In the genomic region with DNA sequence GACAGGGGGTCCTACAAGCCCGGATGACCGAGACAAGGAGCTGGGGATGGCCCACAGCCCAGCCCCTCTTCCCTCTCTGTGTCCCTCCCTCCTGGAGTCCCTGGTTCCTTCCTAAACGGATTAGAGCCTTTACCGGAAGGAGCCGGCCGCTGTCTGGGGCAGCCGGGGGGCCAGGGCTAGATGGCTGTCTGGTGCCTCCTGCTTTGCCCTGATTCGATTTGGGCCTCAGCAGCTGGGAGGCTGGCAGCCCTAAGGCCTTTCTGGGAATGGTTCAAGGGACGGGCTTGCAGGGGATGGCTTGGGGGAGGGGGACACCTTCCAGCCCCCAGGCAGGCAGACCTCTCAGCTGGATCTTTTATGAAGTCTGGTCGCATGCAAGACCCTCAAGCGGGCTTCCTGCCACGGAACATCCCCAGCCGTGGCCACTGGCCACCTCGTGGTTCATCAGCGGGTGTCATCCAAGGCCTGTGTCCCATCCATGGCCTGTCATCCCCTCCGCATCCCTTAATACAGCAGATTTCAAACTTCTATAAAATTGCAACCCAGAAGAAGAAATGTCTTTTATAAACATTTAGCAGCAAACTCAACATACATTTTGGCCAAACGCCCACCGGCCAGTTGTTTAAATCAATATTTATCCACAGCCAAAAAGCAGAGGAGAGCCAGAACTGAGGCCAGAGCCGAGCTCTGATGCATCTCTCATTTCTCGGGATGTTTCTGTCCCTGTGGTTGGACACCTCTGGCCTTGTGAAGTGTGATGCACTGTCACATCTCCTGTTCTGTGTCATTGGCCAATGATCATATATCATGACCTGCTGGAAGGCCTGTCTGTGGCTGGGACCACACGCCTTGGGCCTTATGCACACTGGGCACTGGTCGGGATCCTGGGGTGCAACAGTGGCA, we compare ENCODE assay signal across 21 cellular contexts. TPM values are rescaled to one million over a fixed set of nuclear protein-coding genes. Genes with fewer than 3 reads are reported as not detected.
DNase-seq lines count a peak whose midpoint lies in the region; ATAC-seq, FAIRE-seq and TF ChIP-seq lines count a peak whose summit lies in the region.
"Had no signal": no experiment of that assay in that cellular context is flagged by ENCODE, and none has a peak within 500 bp of the region (broad histone marks: within the 10 kb centered on the region; RNA-seq: fewer than 3 reads in every experiment).

No MANE protein-coding gene starts in this region.

- peaks cover 8% of the 10 kb centered on the region for H3K4me1 Mint-ChIP-seq in nephron progenitor cell
- no peaks in the 10 kb centered on the region for H3K4me1 Mint-ChIP-seq in activated T-helper 17 cell treated with anti-CD3 and anti-CD28 coated beads, Interleukin-2, amount 50 U/mL, for 72 hours
- H3K4me1 Mint-ChIP-seq: activated CD4-positive, alpha-beta T cell treated with anti-CD3 and anti-CD28 coated beads, Interleukin-2, amount 10 ng/mL, durations not matched to agents 7 days and 5 days; CD14-positive monocyte had no signal

- H3K4me2 ChIP-seq in HepG2 (ENCODE audit: low read depth, low read length): no peak overlapping the region

- H3K27me3 ChIP-seq in HepG2 (ENCODE audit: control insufficient read depth in 1 of 2, insufficient read depth in 2 of 2, low read length in 2 of 2) (no peaks in the 10 kb centered on the region), right lobe of liver (no peaks in the 10 kb centered on the region)
- H3K27me3 ChIP-seq: Peyer's patch had no signal

- H3K9me3 ChIP-seq in HepG2 (ENCODE audit: low read length) (no peaks in the 10 kb centered on the region), right lobe of liver (no peaks in the 10 kb centered on the region)
- H3K9me3 ChIP-seq: Peyer's patch had no signal

- no peak for TF ChIP-seq EP300 in HepG2 (IDR thresholded peaks at IDR 0.05; ENCODE audit: low read depth in 2 of 2, low read length in 2 of 2)
- no peak for TF ChIP-seq EP300 in HepG2 (CRISPR knock-in tag; IDR thresholded peaks at IDR 0.05; ENCODE audit: borderline replicate concordance)

- no peak overlapping the region for H2AFZ ChIP-seq in HepG2 (ENCODE audit: low read length)

- TF ChIP-seq RAD21 in HepG2 (CRISPR knock-in tag; IDR thresholded peaks at IDR 0.05): no peak

- CTCF ChIA-PET in HepG2 (lab: Yijun Ruan, JAX; ENCODE audit: low intra/inter-chr PET ratio, low total read pairs): no interaction called here

- H3K27ac Mint-ChIP-seq in nephron progenitor cell: peak overlapping the region; percentile 79
- no peak overlapping the region for H3K27ac Mint-ChIP-seq in activated T-helper 17 cell treated with anti-CD3 and anti-CD28 coated beads, Interleukin-2, amount 50 U/mL, for 72 hours
- H3K27ac Mint-ChIP-seq: activated CD4-positive, alpha-beta T cell treated with anti-CD3 and anti-CD28 coated beads, Interleukin-2, amount 10 ng/mL, durations not matched to agents 7 days and 5 days had no signal

- peaks cover 8% of the 10 kb centered on the region; the same call in 1 of the 2 replicates for H4K20me1 ChIP-seq in HepG2 (ENCODE audit: insufficient read depth, low read length)

- intact Hi-C loops in HepG2 (cut with micrococcal nuclease; ENCODE audit: unreplicated experiment): no loop called here
- intact Hi-C loops in right lobe of liver (cut with DNase I): no loop called here
- intact Hi-C loops in sciatic nerve (cut with DNase I): no loop called here

- no TSS peak for BruUV-seq in HepG2 (replicated peaks; lab: Mats Ljungman, UMichigan)

- H3K4me1 ChIP-seq in HepG2 (ENCODE audit: insufficient read depth, low read length) (no peaks in the 10 kb centered on the region), right lobe of liver (peaks cover 0 to 23% (median 9%) of the 10 kb centered on the region in 4 donors)

- peaks cover 24% of the 10 kb centered on the region for H3K36me3 Mint-ChIP-seq in nephron progenitor cell (ENCODE audit: low read depth)
- H3K36me3 Mint-ChIP-seq in activated T-helper 17 cell treated with anti-CD3 and anti-CD28 coated beads, Interleukin-2, amount 50 U/mL, for 72 hours (ENCODE audit: low read depth): no peaks in the 10 kb centered on the region
- H3K36me3 Mint-ChIP-seq: CD14-positive monocyte had no signal

- H3K9ac ChIP-seq in HepG2 (ENCODE audit: insufficient read depth, low read depth, low read length): no peak overlapping the region

- DNase-seq in HepG2 (ENCODE audit: low spot score): no peak
- no peak for DNase-seq in right lobe of liver
- DNase-seq in brain pericyte (ENCODE audit: low read depth, low spot score): peak; percentile 16
- no peak for DNase-seq in nephron progenitor cell
- no peak for DNase-seq in DMS53 (lab: John Stamatoyannopoulos, UW)
- DNase-seq in sciatic nerve (ENCODE audit: low spot score): no peak
- DNase-seq: activated CD4-positive, alpha-beta T cell treated with anti-CD3 and anti-CD28 coated beads, Interleukin-2, amount 10 ng/mL, durations not matched to agents 7 days and 5 days; activated gamma-delta T cell treated with Interleukin-2 at 50 U/mL for 16 hours; DMS79; left colon; NCI-H146; NCI-H748 treated with DMSO at 0.1 percent for 48 hours; Peyer's patch; stimulated activated CD4-positive, alpha-beta T cell treated with anti-CD3 and anti-CD28 coated beads, Interleukin-4, amount 100 ng/mL, for 4 hours; SW 1271 had no signal

- no peak overlapping the region for H3K4me3 Mint-ChIP-seq in nephron progenitor cell
- no peak overlapping the region for H3K4me3 Mint-ChIP-seq in activated T-helper 17 cell treated with anti-CD3 and anti-CD28 coated beads, Interleukin-2, amount 50 U/mL, for 72 hours
- H3K4me3 Mint-ChIP-seq: activated CD4-positive, alpha-beta T cell treated with anti-CD3 and anti-CD28 coated beads, Interleukin-2, amount 10 ng/mL, durations not matched to agents 7 days and 5 days; CD14-positive monocyte had no signal

- 96% methylated on average over 19 of the region's 22 CpGs for WGBS in HepG2 (ENCODE audit: low lambda C conversion rate)
- 80% methylated on average over 1 of the region's 22 CpGs for WGBS in right lobe of liver (ENCODE audit: insufficient coverage, low coverage, low lambda C conversion rate, missing lambda C conversion rate)

- ATAC-seq in HepG2: no peak
- ATAC-seq in right lobe of liver: no peak
- no peak for ATAC-seq in sciatic nerve
- no peak for ATAC-seq in activated T-helper 17 cell treated with anti-CD3 and anti-CD28 coated beads, Interleukin-2, amount 50 U/mL, for 72 hours (replicated peaks)
- ATAC-seq in HG03354 (IDR thresholded peaks at IDR 0.05; ENCODE audit: poor library complexity, severe bottlenecking, unreplicated experiment): no peak
- ATAC-seq: left colon had no signal

- H3K9me3 Mint-ChIP-seq in nephron progenitor cell: no peaks in the 10 kb centered on the region
- H3K9me3 Mint-ChIP-seq in activated T-helper 17 cell treated with anti-CD3 and anti-CD28 coated beads, Interleukin-2, amount 50 U/mL, for 72 hours: no peaks in the 10 kb centered on the region
- H3K9me3 Mint-ChIP-seq: activated CD4-positive, alpha-beta T cell treated with anti-CD3 and anti-CD28 coated beads, Interleukin-2, amount 10 ng/mL, durations not matched to agents 7 days and 5 days had no signal

- POLR2A ChIA-PET in HepG2 (lab: Yijun Ruan, JAX): no interaction called here

- H3K36me3 ChIP-seq in HepG2 (replicated peaks in 1 of 2; ENCODE audit: control insufficient read depth in 1 of 2, insufficient read depth in 2 of 2, low read length in 2 of 2) (peaks cover 5 to 15% of the 10 kb centered on the region in 2 experiments; a peak in 2 of 5 replicates), right lobe of liver (no peaks in the 10 kb centered on the region)
- H3K36me3 ChIP-seq: Peyer's patch had no signal

- no peak for FAIRE-seq in HepG2 (lab: Jason Lieb, UNC)
- FAIRE-seq: A204.1 had no signal

- H3K27me3 Mint-ChIP-seq in nephron progenitor cell (ENCODE audit: low read depth, poor library complexity): peaks cover 3% of the 10 kb centered on the region
- H3K27me3 Mint-ChIP-seq in activated T-helper 17 cell treated with anti-CD3 and anti-CD28 coated beads, Interleukin-2, amount 50 U/mL, for 72 hours: no peaks in the 10 kb centered on the region
- H3K27me3 Mint-ChIP-seq: activated CD4-positive, alpha-beta T cell treated with anti-CD3 and anti-CD28 coated beads, Interleukin-2, amount 10 ng/mL, durations not matched to agents 7 days and 5 days had no signal

- TF ChIP-seq POLR2A in HepG2 (IDR thresholded peaks at IDR 0.05; ENCODE audit: insufficient read depth in 1 of 2, low read depth in 2 of 2, low read length in 2 of 2): no peak
- TF ChIP-seq POLR2A in right lobe of liver (IDR thresholded peaks at IDR 0.05): no peak

- no peak overlapping the region for H3K4me3 ChIP-seq in HepG2 (replicated peaks in 1 of 3; ENCODE audit: insufficient read depth in 1 of 3, low read depth in 2 of 3, low read length in 3 of 3)
- H3K4me3 ChIP-seq in right lobe of liver: no peak overlapping the region
- H3K4me3 ChIP-seq: coronary artery, Peyer's patch, skin epidermis had no signal

- no peak for TF ChIP-seq CTCF in HepG2 (CRISPR knock-in tag; IDR thresholded peaks at IDR 0.05)
- no peak for TF ChIP-seq CTCF in right lobe of liver (IDR thresholded peaks at IDR 0.05)
- TF ChIP-seq CTCF in nephron progenitor cell (IDR thresholded peaks at IDR 0.05): no peak

- H3K27ac ChIP-seq in HepG2 (ENCODE audit: extremely low read length, insufficient read depth, low read length) (no peak overlapping the region), right lobe of liver (no peak overlapping the region)
- H3K27ac ChIP-seq: coronary artery, Peyer's patch, skin epidermis had no signal

- in situ Hi-C loops in HepG2 (cut with HindIII; ENCODE audit: extremely low pct_ligation_motif_present, low pct_unique_long_range_greater_than_20kb): no loop called here

- no peaks in the 10 kb centered on the region for H3K79me2 ChIP-seq in HepG2 (ENCODE audit: insufficient read depth, low read length)

RNA-seq across cellular contexts. Expression of a gene that starts 52.0 kb away (rescaled TPM):
- total RNA-seq in HepG2 (2016; rRNA removed; fragmentation: Illumina TruSeq; extraction: Trizol) (16.5 and 17.8 TPM in 2 replicates), right lobe of liver (1 to 10 TPM; 1.9 to 9.8 (median 6.5) TPM), sciatic nerve (29.5 TPM)
- 8.1 and 9.5 TPM in 2 replicates for total RNA-seq in HepG2 (2016; cell fraction: cytosol; rRNA removed; fragmentation: Illumina TruSeq; extraction: Trizol; ENCODE audit: low read depth)
- total RNA-seq in HepG2 (2016; cell fraction: insoluble cytoplasmic fraction; rRNA removed; fragmentation: Illumina TruSeq; extraction: Trizol): 13.6 and 19.1 TPM in 2 replicates
- 17.2 and 18.9 TPM in 2 replicates for total RNA-seq in HepG2 (2016; cell fraction: membrane; rRNA removed; fragmentation: Illumina TruSeq; extraction: Trizol)
- total RNA-seq in HepG2 (2016; cell fraction: nucleus; rRNA removed; fragmentation: Illumina TruSeq; extraction: Trizol): 15.6 and 22.1 TPM in 2 replicates
- 26.7 and 28.2 TPM in 2 replicates for polyA plus RNA-seq in HepG2 (2011; rRNA removed)
- polyA plus RNA-seq in HepG2 (2011; cell fraction: cytosol; rRNA removed): 12.3 and 16.0 TPM in 2 replicates
- 38.7 and 43.3 TPM in 2 replicates for polyA plus RNA-seq in HepG2 (2011; cell fraction: nucleus; rRNA removed)
- polyA plus RNA-seq in HepG2 (2012): 36.1 and 37.4 TPM in 2 replicates
- polyA plus RNA-seq in HepG2 (2016; cell fraction: cytosol; fragmentation: Illumina TruSeq; extraction: Trizol; ENCODE audit: low read depth): 10.4 and 12.9 TPM in 2 replicates
- 27.6 and 31.7 TPM in 2 replicates for polyA plus RNA-seq in HepG2 (2016; cell fraction: insoluble cytoplasmic fraction; fragmentation: Illumina TruSeq; extraction: Trizol; ENCODE audit: low read depth)
- 23.3 and 26.7 TPM in 2 replicates for polyA plus RNA-seq in HepG2 (2016; cell fraction: membrane; fragmentation: Illumina TruSeq; extraction: Trizol; ENCODE audit: low read depth)
- 51.1 and 66.8 TPM in 2 replicates for polyA plus RNA-seq in HepG2 (2016; cell fraction: nucleus; fragmentation: Illumina TruSeq; extraction: Trizol; ENCODE audit: insufficient read depth, low read depth)
- polyA minus RNA-seq in HepG2 (2011; rRNA and poly(A)+ RNA removed; ENCODE audit: low replicate concordance): 23.4 and 53.2 TPM in 2 replicates
- 14.9 and 17.7 TPM in 2 replicates for polyA minus RNA-seq in HepG2 (2011; cell fraction: cytosol; rRNA and poly(A)+ RNA removed)
- polyA minus RNA-seq in HepG2 (2011; cell fraction: nucleus; rRNA and poly(A)+ RNA removed): 15.5 and 16.5 TPM in 2 replicates
- 1 to 10 TPM in 1 of 2 donors, under 1 TPM in 1; 0.89 to 2.2 TPM for total RNA-seq in activated T-helper 17 cell treated with anti-CD3 and anti-CD28 coated beads, Interleukin-2, amount 50 U/mL, for 72 hours
- polyA plus RNA-seq: CD14-positive monocyte had no signal
